ENCODE assay signal across 8 cellular contexts in genomic region chr19:19490247-19490968, GRCh38. TPM values are rescaled to one million over a fixed set of nuclear protein-coding genes. Genes with fewer than 3 reads are reported as not detected.
DNase-seq lines count a peak whose midpoint lies in the region; ATAC-seq and TF ChIP-seq lines count a peak whose summit lies in the region.

No MANE protein-coding gene starts in this region.

- peak; percentile 88 for TF ChIP-seq RAD21 in Ishikawa (IDR thresholded peaks at IDR 0.05; ENCODE audit: low read depth)

- TF ChIP-seq EP300 in Ishikawa (IDR thresholded peaks at IDR 0.05; ENCODE audit: borderline replicate concordance) = no peak
- no peak for TF ChIP-seq EP300 in esophagus muscularis mucosa (IDR thresholded peaks at IDR 0.05)

- intact Hi-C loops in Panc1 (cut with micrococcal nuclease; ENCODE audit: unreplicated experiment) = no loop called here
- intact Hi-C loops in esophagus muscularis mucosa (cut with DNase I) = no loop called here

- H3K4me1 Mint-ChIP-seq in naive B cell = peaks cover 18 to 48% (median 42%) of the 10 kb centered on the region in 3 donors

- H3K4me1 ChIP-seq in Panc1 (ENCODE audit: control insufficient read depth, insufficient read depth, low read length) (peaks cover 35% of the 10 kb centered on the region), esophagus muscularis mucosa (peaks cover 32 to 55% (median 43%) of the 10 kb centered on the region in 4 donors)

- in situ Hi-C loops in Panc1 (cut with HindIII; ENCODE audit: low pct_unique_long_range_greater_than_20kb, low sequenced_read_pairs) = no loop called here

- ATAC-seq in Panc1 (peak; percentile 78), naive B cell (ENCODE audit: low read depth in 2 of 2) (peak; percentile 44 to 59), HG03095 (IDR thresholded peaks at IDR 0.05; ENCODE audit: unreplicated experiment) (no peak)

- peak; percentile 83; the same call in 1 of the 2 replicates for TF ChIP-seq CTCF in Panc1 (IDR thresholded peaks at IDR 0.05)
- TF ChIP-seq CTCF in esophagus muscularis mucosa (IDR thresholded peaks at IDR 0.05) = peak; percentile 79 to 85 (median 80)

- H3K9me3 Mint-ChIP-seq in naive B cell = no peaks in the 10 kb centered on the region

- H3K36me3 Mint-ChIP-seq in naive B cell = no peaks in the 10 kb centered on the region

- DNase-seq in DMS153 treated with DMSO at 0.1 percent for 48 hours (lab: John Stamatoyannopoulos, UW; ENCODE audit: unreplicated experiment) (peak; percentile 57), Panc1 (ENCODE audit: low read depth, low spot score) (peak; percentile 73), esophagus muscularis mucosa (ENCODE audit: extremely low spot score) (peak; percentile 94), naive B cell (peak; percentile 73)
- DNase-seq in activated T-cell treated with anti-CD3 and anti-CD28 coated beads, Interleukin-2, amount 50 U/mL, for 48 hours = peak; percentile 87 to 89
- DNase-seq in stimulated activated CD8-positive, alpha-beta memory T cell treated with anti-CD3 and anti-CD28 coated beads, Interleukin-7, amount 100 ng/mL, for 24 hours (ENCODE audit: low read depth) = peak; percentile 58

- H3K4me3 ChIP-seq in Panc1 (ENCODE audit: low read depth in 2 of 2, low read length in 2 of 2) = peak overlapping the region in 1 of 2 experiments; percentile 23; a peak in 1 of 4 replicates
- peak overlapping the region in 1 of 4 donors; percentile 11 for H3K4me3 ChIP-seq in esophagus muscularis mucosa

- TF ChIP-seq POLR2A in esophagus muscularis mucosa (IDR thresholded peaks at IDR 0.05; ENCODE audit: low read depth) = no peak

- POLR2A ChIA-PET in Panc1 (lab: Charles Lee) = no interaction called here

- no TSS peak for BruUV-seq in Panc1 (replicated peaks; lab: Mats Ljungman, UMichigan)

- H3K36me3 ChIP-seq in Panc1 (ENCODE audit: control insufficient read depth, insufficient read depth, low read length) (no peaks in the 10 kb centered on the region), esophagus muscularis mucosa (peaks cover 16 to 36% (median 33%) of the 10 kb centered on the region in 4 donors)

- H3K27me3 Mint-ChIP-seq in naive B cell = no peaks in the 10 kb centered on the region

- no peaks in the 10 kb centered on the region for H3K27me3 ChIP-seq in Panc1 (ENCODE audit: control insufficient read depth, insufficient read depth, low read length)
- no peaks in the 10 kb centered on the region for H3K27me3 ChIP-seq in esophagus muscularis mucosa

- H3K27ac Mint-ChIP-seq in naive B cell = peak overlapping the region in 4 of 6 donors; percentile 81 to 95 (median 89)

- H3K9me3 ChIP-seq in Panc1 (ENCODE audit: control insufficient read depth, insufficient read depth, low read depth, low read length) (no peaks in the 10 kb centered on the region), esophagus muscularis mucosa (no peaks in the 10 kb centered on the region)

- peak overlapping the region in 4 of 8 donors; percentile 13 to 71 (median 15) for H3K4me3 Mint-ChIP-seq in naive B cell

- 26% methylated on average over 12 of the region's 19 CpGs for WGBS in esophagus muscularis mucosa

- H3K27ac ChIP-seq in Panc1 (ENCODE audit: low read length) (peak overlapping the region; percentile 79), esophagus muscularis mucosa (replicated peaks in 1 of 4) (peak overlapping the region; percentile 56 to 71 (median 62))

- CTCF ChIA-PET in Panc1 (lab: Charles Lee) = interaction anchor here (0.8 to 1.1 kb wide), 2 partner anchors 11 to 126 kb away, joined by 3 to 4 read pairs; no protein-coding TSS in a partner anchor

TF ChIP-seq in Ishikawa, 13 proteins besides CTCF, POLR2A, EP300 and RAD21:
- TF ChIP-seq EGR1 (IDR thresholded peaks at IDR 0.05) = no peak
- no peak for TF ChIP-seq REST (IDR thresholded peaks at IDR 0.05; ENCODE audit: low read depth)
- no peak for TF ChIP-seq MAX (IDR thresholded peaks at IDR 0.05)
- no peak for TF ChIP-seq TEAD4 (IDR thresholded peaks at IDR 0.05)
- TF ChIP-seq NFIC (IDR thresholded peaks at IDR 0.05) = no peak
- no peak for TF ChIP-seq YY1 (IDR thresholded peaks at IDR 0.05; ENCODE audit: low read depth)
- no peak for TF ChIP-seq USF1 (IDR thresholded peaks at IDR 0.05)
- no peak for TF ChIP-seq CREB1 (IDR thresholded peaks at IDR 0.05; ENCODE audit: low read depth)
- no peak for TF ChIP-seq TCF12 (IDR thresholded peaks at IDR 0.05; ENCODE audit: low read depth)
- TF ChIP-seq FOXM1 (IDR thresholded peaks at IDR 0.05; ENCODE audit: borderline replicate concordance, low read depth) = no peak
- no peak for TF ChIP-seq ZBTB7A (IDR thresholded peaks at IDR 0.05; ENCODE audit: low read depth)
- no peak for TF ChIP-seq TAF1 (IDR thresholded peaks at IDR 0.05; ENCODE audit: low read depth)
- no peak for TF ChIP-seq CEBPB (IDR thresholded peaks at IDR 0.05)
TF ChIP-seq in Ishikawa: peak in this region for 0.

RNA-seq across cellular contexts. Expression of gene TSSK6, which starts 24.9 kb away (rescaled TPM):
- total RNA-seq in Panc1 (2021; ENCODE audit: unreplicated experiment) (1.8 TPM), esophagus muscularis mucosa (1 to 10 TPM in 3 of 4 donors, under 1 TPM in 1; 0.33 to 3.7 (median 1.5) TPM)
- 4.2 TPM for polyA plus RNA-seq in Panc1 (2012; ENCODE audit: insufficient read length)
- 1 to 10 TPM; 1.1 to 4.3 (median 2.3) TPM for polyA plus RNA-seq in naive B cell (ENCODE audit: low read depth in 6 of 6)

RNA-seq across cellular contexts. Expression of gene NDUFA13, which starts 25.6 kb away (rescaled TPM):
- total RNA-seq in Panc1 (2021; ENCODE audit: unreplicated experiment) (287 TPM), esophagus muscularis mucosa (100 to 1,000 TPM in 2 of 4 donors, 10 to 100 TPM in 2; 75.0 to 186 (median 141) TPM)
- 549 TPM for polyA plus RNA-seq in Panc1 (2012; ENCODE audit: insufficient read length)
- polyA plus RNA-seq in naive B cell (ENCODE audit: low read depth in 6 of 6) = 100 to 1,000 TPM; 226 to 324 (median 271) TPM

RNA-seq across cellular contexts. Expression of gene YJEFN3, which starts 38.3 kb away (rescaled TPM):
- total RNA-seq in Panc1 (2021; ENCODE audit: unreplicated experiment) (6.1 TPM), esophagus muscularis mucosa (1 to 10 TPM; 1.2 to 3.3 (median 2.8) TPM)
- 4.7 TPM for polyA plus RNA-seq in Panc1 (2012; ENCODE audit: insufficient read length)
- under 1 TPM in 2 of 6 donors, not detected in 4; 0.17 TPM for polyA plus RNA-seq in naive B cell (ENCODE audit: low read depth in 6 of 6)

RNA-seq across cellular contexts. Expression of gene CILP2, which starts 47.7 kb away (rescaled TPM):
- 0.46 TPM for total RNA-seq in Panc1 (2021; ENCODE audit: unreplicated experiment)
- 0.78 TPM for polyA plus RNA-seq in Panc1 (2012; ENCODE audit: insufficient read length)
- total RNA-seq in esophagus muscularis mucosa = under 1 TPM; 0.13 to 0.52 (median 0.29) TPM
- under 1 TPM in 1 of 6 donors, not detected in 5; 0.11 TPM for polyA plus RNA-seq in naive B cell (ENCODE audit: low read depth in 6 of 6)
